Comparison of ENCODE assay signal across 1 cellular context in the genomic region with DNA sequence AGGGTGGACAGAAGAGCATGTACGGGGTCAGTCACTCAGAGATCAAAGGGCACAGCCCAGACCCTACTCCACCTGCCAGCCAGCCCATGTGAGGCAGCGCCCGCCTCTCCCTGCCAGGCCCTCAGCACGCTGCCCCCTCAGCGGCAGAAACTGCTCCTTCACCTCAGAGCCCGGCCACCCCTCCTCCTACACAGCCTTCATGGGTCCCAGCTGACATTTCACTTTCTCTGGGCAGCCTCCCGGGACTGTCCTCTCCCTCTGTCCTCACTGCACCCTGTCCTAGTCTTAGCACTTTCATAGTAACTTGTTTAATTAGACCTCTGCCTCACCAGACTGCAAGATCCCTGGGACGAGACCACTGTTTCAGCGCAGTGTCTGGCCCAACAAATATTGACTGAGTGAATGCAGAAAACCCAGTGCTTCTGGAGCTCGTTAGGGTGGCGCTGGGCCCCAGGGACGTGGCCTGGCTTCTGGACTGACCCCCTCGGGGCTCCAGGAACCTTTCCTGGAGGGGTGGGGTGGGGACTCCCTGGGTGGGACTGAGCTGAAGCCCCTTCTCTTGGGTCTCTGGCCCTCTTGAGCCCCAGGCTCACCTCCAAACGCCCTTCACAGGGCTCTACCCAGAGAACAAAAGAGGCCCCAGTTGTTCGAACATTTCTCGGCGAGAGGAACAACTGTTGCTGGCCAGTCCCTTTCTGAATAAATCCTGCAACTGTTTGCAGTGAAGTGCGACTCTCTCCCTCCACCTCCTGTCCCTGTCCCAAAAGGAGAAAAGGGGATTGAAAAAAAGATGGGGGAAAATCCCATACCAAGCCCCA.
TF ChIP-seq lines count a peak whose summit lies in the region.

No MANE protein-coding gene starts in this region.

TF ChIP-seq in HepG2, 621 proteins besides CTCF, POLR2A, EP300 and RAD21 (continued from another document and continues in another):
- TF ChIP-seq, protein P1, sequence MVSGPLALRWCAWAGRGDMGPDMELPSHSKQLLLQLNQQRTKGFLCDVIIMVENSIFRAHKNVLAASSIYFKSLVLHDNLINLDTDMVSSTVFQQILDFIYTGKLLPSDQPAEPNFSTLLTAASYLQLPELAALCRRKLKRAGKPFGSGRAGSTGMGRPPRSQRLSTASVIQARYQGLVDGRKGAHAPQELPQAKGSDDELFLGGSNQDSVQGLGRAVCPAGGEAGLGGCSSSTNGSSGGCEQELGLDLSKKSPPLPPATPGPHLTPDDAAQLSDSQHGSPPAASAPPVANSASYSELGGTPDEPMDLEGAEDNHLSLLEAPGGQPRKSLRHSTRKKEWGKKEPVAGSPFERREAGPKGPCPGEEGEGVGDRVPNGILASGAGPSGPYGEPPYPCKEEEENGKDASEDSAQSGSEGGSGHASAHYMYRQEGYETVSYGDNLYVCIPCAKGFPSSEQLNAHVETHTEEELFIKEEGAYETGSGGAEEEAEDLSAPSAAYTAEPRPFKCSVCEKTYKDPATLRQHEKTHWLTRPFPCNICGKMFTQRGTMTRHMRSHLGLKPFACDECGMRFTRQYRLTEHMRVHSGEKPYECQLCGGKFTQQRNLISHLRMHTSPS (CRISPR knock-in tag; IDR thresholded peaks at IDR 0.05; ENCODE audit: low read depth) = peak; percentile 74
- TF ChIP-seq KLF15 (CRISPR knock-in tag; IDR thresholded peaks at IDR 0.05; ENCODE audit: borderline replicate concordance) (no peak), ZBTB7B (CRISPR knock-in tag; IDR thresholded peaks at IDR 0.05) (peak; percentile 45; the same call in 1 of the 2 replicates), CEBPB (IDR thresholded peaks at IDR 0.05; ENCODE audit: borderline replicate concordance, low read depth, low read length) (no peak), MATR3 (CRISPR knock-in tag; IDR thresholded peaks at IDR 0.05) (no peak), ZSCAN30 (CRISPR knock-in tag; IDR thresholded peaks at IDR 0.05) (no peak), ZNF609 (CRISPR knock-in tag; IDR thresholded peaks at IDR 0.05; ENCODE audit: borderline replicate concordance) (no peak), ZNF354B (CRISPR knock-in tag; IDR thresholded peaks at IDR 0.05) (no peak), ZNF816 (CRISPR knock-in tag; IDR thresholded peaks at IDR 0.05; ENCODE audit: borderline replicate concordance) (no peak), ZNF34 (CRISPR knock-in tag; IDR thresholded peaks at IDR 0.05; ENCODE audit: borderline replicate concordance) (0 out of 2 replicates have a peak, but pooled peaks have one; percentile 3), ZNF782 (CRISPR knock-in tag; IDR thresholded peaks at IDR 0.05; ENCODE audit: borderline replicate concordance) (no peak), BCL6 (CRISPR knock-in tag; IDR thresholded peaks at IDR 0.05) (peak; percentile 29; the same call in 1 of the 2 replicates), PHF21A (CRISPR knock-in tag; IDR thresholded peaks at IDR 0.05) (0 out of 2 replicates have a peak, but pooled peaks have one; percentile 44), NKX3-1 (CRISPR knock-in tag; IDR thresholded peaks at IDR 0.05) (no peak), SRSF4 (IDR thresholded peaks at IDR 0.05; ENCODE audit: low read depth, low read length, poor library complexity, severe bottlenecking) (no peak), ZNF883 (CRISPR knock-in tag; IDR thresholded peaks at IDR 0.05; ENCODE audit: not compliant biosample characterization) (peak; percentile 37), ZNF557 (CRISPR knock-in tag; IDR thresholded peaks at IDR 0.05) (no peak), NR2C2 (CRISPR knock-in tag; IDR thresholded peaks at IDR 0.05; ENCODE audit: borderline replicate concordance) (0 out of 2 replicates have a peak, but pooled peaks have one; percentile 16), HNRNPL (IDR thresholded peaks at IDR 0.05; ENCODE audit: low read depth, low read length) (peak; percentile 53; the same call in 1 of the 2 replicates), HCFC1 (IDR thresholded peaks at IDR 0.05; ENCODE audit: low read depth, low read length) (no peak), ZSCAN21 (CRISPR knock-in tag; IDR thresholded peaks at IDR 0.05; ENCODE audit: borderline replicate concordance) (no peak), ARID2 (CRISPR knock-in tag; IDR thresholded peaks at IDR 0.05; ENCODE audit: borderline replicate concordance) (peak; percentile 84; the same call in 1 of the 2 replicates), TOPORS (CRISPR knock-in tag; IDR thresholded peaks at IDR 0.05) (peak; percentile 59; the same call in 1 of the 2 replicates), ZNF737 (CRISPR knock-in tag; IDR thresholded peaks at IDR 0.05; ENCODE audit: borderline replicate concordance) (no peak), ZFAT (CRISPR knock-in tag; conservative IDR thresholded peaks at IDR 0.05) (no peak), ZBTB26 (CRISPR knock-in tag; IDR thresholded peaks at IDR 0.05; ENCODE audit: borderline replicate concordance) (peak; percentile 94), RARA (CRISPR knock-in tag; IDR thresholded peaks at IDR 0.05) (0 out of 2 replicates have a peak, but pooled peaks have one; percentile 7), PRDM10 (CRISPR knock-in tag; IDR thresholded peaks at IDR 0.05; ENCODE audit: low read depth) (peak; percentile 69; the same call in 1 of the 2 replicates), ZNF792 (CRISPR knock-in tag; IDR thresholded peaks at IDR 0.05) (no peak), NFE2 (CRISPR knock-in tag; IDR thresholded peaks at IDR 0.05) (no peak)
- TF ChIP-seq, protein P2, sequence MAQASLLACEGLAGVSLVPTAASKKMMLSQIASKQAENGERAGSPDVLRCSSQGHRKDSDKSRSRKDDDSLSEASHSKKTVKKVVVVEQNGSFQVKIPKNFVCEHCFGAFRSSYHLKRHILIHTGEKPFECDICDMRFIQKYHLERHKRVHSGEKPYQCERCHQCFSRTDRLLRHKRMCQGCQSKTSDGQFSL (CRISPR knock-in tag; IDR thresholded peaks at IDR 0.05) = no peak
- TF ChIP-seq, protein P3, sequence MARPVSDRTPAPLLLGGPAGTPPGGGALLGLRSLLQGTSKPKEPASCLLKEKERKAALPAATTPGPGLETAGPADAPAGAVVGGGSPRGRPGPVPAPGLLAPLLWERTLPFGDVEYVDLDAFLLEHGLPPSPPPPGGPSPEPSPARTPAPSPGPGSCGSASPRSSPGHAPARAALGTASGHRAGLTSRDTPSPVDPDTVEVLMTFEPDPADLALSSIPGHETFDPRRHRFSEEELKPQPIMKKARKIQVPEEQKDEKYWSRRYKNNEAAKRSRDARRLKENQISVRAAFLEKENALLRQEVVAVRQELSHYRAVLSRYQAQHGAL (CRISPR knock-in tag; IDR thresholded peaks at IDR 0.05; ENCODE audit: not compliant biosample characterization) = no peak
- TF ChIP-seq, protein P4, sequence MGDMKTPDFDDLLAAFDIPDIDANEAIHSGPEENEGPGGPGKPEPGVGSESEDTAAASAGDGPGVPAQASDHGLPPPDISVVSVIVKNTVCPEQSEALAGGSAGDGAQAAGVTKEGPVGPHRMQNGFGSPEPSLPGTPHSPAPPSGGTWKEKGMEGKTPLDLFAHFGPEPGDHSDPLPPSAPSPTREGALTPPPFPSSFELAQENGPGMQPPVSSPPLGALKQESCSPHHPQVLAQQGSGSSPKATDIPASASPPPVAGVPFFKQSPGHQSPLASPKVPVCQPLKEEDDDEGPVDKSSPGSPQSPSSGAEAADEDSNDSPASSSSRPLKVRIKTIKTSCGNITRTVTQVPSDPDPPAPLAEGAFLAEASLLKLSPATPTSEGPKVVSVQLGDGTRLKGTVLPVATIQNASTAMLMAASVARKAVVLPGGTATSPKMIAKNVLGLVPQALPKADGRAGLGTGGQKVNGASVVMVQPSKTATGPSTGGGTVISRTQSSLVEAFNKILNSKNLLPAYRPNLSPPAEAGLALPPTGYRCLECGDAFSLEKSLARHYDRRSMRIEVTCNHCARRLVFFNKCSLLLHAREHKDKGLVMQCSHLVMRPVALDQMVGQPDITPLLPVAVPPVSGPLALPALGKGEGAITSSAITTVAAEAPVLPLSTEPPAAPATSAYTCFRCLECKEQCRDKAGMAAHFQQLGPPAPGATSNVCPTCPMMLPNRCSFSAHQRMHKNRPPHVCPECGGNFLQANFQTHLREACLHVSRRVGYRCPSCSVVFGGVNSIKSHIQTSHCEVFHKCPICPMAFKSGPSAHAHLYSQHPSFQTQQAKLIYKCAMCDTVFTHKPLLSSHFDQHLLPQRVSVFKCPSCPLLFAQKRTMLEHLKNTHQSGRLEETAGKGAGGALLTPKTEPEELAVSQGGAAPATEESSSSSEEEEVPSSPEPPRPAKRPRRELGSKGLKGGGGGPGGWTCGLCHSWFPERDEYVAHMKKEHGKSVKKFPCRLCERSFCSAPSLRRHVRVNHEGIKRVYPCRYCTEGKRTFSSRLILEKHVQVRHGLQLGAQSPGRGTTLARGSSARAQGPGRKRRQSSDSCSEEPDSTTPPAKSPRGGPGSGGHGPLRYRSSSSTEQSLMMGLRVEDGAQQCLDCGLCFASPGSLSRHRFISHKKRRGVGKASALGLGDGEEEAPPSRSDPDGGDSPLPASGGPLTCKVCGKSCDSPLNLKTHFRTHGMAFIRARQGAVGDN (CRISPR knock-in tag; IDR thresholded peaks at IDR 0.05) = peak; percentile 67
- TF ChIP-seq, protein P5, sequence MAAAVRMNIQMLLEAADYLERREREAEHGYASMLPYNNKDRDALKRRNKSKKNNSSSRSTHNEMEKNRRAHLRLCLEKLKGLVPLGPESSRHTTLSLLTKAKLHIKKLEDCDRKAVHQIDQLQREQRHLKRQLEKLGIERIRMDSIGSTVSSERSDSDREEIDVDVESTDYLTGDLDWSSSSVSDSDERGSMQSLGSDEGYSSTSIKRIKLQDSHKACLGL (CRISPR knock-in tag; IDR thresholded peaks at IDR 0.05) = no peak; the same call in 1 of the 2 replicates
- TF ChIP-seq, protein P6, sequence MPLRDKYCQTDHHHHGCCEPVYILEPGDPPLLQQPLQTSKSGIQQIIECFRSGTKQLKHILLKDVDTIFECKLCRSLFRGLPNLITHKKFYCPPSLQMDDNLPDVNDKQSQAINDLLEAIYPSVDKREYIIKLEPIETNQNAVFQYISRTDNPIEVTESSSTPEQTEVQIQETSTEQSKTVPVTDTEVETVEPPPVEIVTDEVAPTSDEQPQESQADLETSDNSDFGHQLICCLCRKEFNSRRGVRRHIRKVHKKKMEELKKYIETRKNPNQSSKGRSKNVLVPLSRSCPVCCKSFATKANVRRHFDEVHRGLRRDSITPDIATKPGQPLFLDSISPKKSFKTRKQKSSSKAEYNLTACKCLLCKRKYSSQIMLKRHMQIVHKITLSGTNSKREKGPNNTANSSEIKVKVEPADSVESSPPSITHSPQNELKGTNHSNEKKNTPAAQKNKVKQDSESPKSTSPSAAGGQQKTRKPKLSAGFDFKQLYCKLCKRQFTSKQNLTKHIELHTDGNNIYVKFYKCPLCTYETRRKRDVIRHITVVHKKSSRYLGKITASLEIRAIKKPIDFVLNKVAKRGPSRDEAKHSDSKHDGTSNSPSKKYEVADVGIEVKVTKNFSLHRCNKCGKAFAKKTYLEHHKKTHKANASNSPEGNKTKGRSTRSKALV (CRISPR knock-in tag; IDR thresholded peaks at IDR 0.05) = no peak
